In the genomic region with DNA sequence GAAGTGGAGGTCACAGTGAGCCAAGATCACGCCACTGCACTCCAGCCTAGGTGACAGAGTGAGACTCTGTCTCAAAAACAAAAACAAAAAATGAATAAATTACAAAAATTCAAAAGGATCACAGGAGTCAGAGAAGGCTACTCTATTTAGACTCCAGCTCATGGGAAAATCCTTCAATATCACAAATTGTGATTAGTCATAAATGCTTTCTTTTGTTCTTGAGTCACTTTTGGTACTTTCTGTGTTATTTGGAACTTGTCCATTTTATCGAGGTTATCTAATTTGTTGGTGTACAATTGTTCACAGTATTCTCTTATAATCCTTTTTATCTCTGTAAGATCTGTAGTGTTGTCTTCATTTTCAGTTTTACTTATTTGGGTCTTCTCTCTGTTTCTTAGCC, we compare ENCODE assay signal across 24 cellular contexts. TPM values are rescaled to one million over a fixed set of nuclear protein-coding genes. Genes with fewer than 3 reads are reported as not detected.
DNase-seq lines count a peak whose midpoint lies in the region; ATAC-seq and TF ChIP-seq lines count a peak whose summit lies in the region.
"Had no signal": no experiment of that assay in that cellular context is flagged by ENCODE, and none has a peak within 500 bp of the region (broad histone marks: within the 10 kb centered on the region; RNA-seq: fewer than 3 reads in every experiment).

No MANE protein-coding gene starts in this region.

- H3K9me3 ChIP-seq in body of pancreas: no peaks in the 10 kb centered on the region
- H3K9me3 ChIP-seq: BE2C, prostate gland, transverse colon had no signal

- H3K27ac ChIP-seq in ACC112 (ENCODE audit: low read depth, low read length): peak overlapping the region; percentile 24; the same call in 1 of the 2 replicates
- peak overlapping the region in 3 of 4 donors; percentile 23 to 69 (median 48) for H3K27ac ChIP-seq in body of pancreas
- H3K27ac ChIP-seq: A549, heart right ventricle, prostate gland had no signal

- H3K79me2 ChIP-seq in ACC112 (ENCODE audit: control insufficient read depth, insufficient read depth, low read length, unreplicated experiment): no peaks in the 10 kb centered on the region

- H3K4me3 ChIP-seq in ACC112 (ENCODE audit: low read depth, low read length) (no peak overlapping the region), body of pancreas (no peak overlapping the region)
- H3K4me3 ChIP-seq: A549, heart right ventricle, prostate gland, transverse colon had no signal

- no peak for TF ChIP-seq POLR2A in body of pancreas (IDR thresholded peaks at IDR 0.05)

- H3K27me3 ChIP-seq in ACC112 (ENCODE audit: insufficient read depth, low read length): no peaks in the 10 kb centered on the region
- H3K27me3 ChIP-seq in body of pancreas: no peaks in the 10 kb centered on the region
- H3K27me3 ChIP-seq: BE2C, heart right ventricle, transverse colon had no signal

- intact Hi-C loops in body of pancreas (cut with DNase I): no loop called here

- TF ChIP-seq CTCF in body of pancreas (IDR thresholded peaks at IDR 0.05): no peak
- TF ChIP-seq CTCF in omental fat pad (IDR thresholded peaks at IDR 0.05): no peak

- no peak overlapping the region for H2AFZ ChIP-seq in ACC112 (ENCODE audit: low read length, unreplicated experiment)

- ATAC-seq in body of pancreas: no peak
- ATAC-seq in GM21515 (IDR thresholded peaks at IDR 0.05; ENCODE audit: unreplicated experiment): no peak
- ATAC-seq in omental fat pad (ENCODE audit: low FRiP score): no peak
- ATAC-seq: A549, HCT116, heart right ventricle, left colon, Right ventricle myocardium inferior had no signal

- H3K36me3 ChIP-seq in ACC112 (ENCODE audit: insufficient read depth, low read length) (no peaks in the 10 kb centered on the region), body of pancreas (replicated peaks in 1 of 2; ENCODE audit: insufficient read depth in 1 of 2, low read depth in 2 of 2) (peaks cover 0 to 21% of the 10 kb centered on the region in 2 donors)

- 51 to 54% methylated on average over 2 of the region's 2 CpGs for WGBS in body of pancreas, 2 donors

- peak; percentile 58 for DNase-seq in M059J (ENCODE audit: low read depth)
- no peak for DNase-seq in body of pancreas
- peak; percentile 42 to 85 for DNase-seq in lung microvascular endothelial cell (ENCODE audit: low read depth in 2 of 2)
- no peak for DNase-seq in activated naive CD4-positive, alpha-beta T cell treated with anti-CD3 and anti-CD28 coated beads, Interleukin-2, amount 50 U/mL, for 16 hours
- no peak for DNase-seq in omental fat pad (ENCODE audit: low spot score)
- DNase-seq in DMS153 (lab: John Stamatoyannopoulos, UW): no peak
- DNase-seq: activated CD4-positive, alpha-beta T cell treated with anti-CD3 and anti-CD28 coated beads for 4 hours; activated T-cell treated with anti-CD3 and anti-CD28 coated beads for 4 hours; BE2C; GDM1; heart right ventricle; KG1; left colon; mesendoderm; NCI-H1436 treated with DMSO at 0.1 percent for 48 hours; NCI-H2107; NCI-H446; transverse colon had no signal

- H3K4me1 ChIP-seq in ACC112 (ENCODE audit: control insufficient read depth, insufficient read depth, low read length, unreplicated experiment) (peaks cover 4% of the 10 kb centered on the region), body of pancreas (peaks cover 50% of the 10 kb centered on the region)
- H3K4me1 ChIP-seq: BE2C, prostate gland had no signal

RNA-seq across cellular contexts. Expression of a gene that starts 18.9 kb away (rescaled TPM):
- 9.0 and 20.5 TPM in 2 replicates for total RNA-seq in M059J (2014; rRNA removed; shearing (Covaris generic))
- total RNA-seq in body of pancreas: 10 to 100 TPM; 48.8 to 57.3 TPM
- 28.5 and 49.0 TPM in 2 replicates for total RNA-seq in lung microvascular endothelial cell
- 100 to 1,000 TPM; 129 to 365 (median 231) TPM for total RNA-seq in omental fat pad

RNA-seq across cellular contexts. Expression of a gene that starts 56.4 kb away (rescaled TPM):
- total RNA-seq in M059J (2014; rRNA removed; shearing (Covaris generic)): 24.0 and 38.8 TPM in 2 replicates
- total RNA-seq in body of pancreas (10 to 100 TPM; 17.1 to 43.2 TPM), lung microvascular endothelial cell (13.5 and 18.5 TPM in 2 replicates), omental fat pad (10 to 100 TPM; 31.8 to 41.7 (median 37.3) TPM)

Comparison
In these comparisons a context has a peak if more than half of its experiments do, and no peak if none do; other contexts are left out.
1. DNase-seq: peak in M059J (single experiment) and lung microvascular endothelial cell (2 of 2); none in body of pancreas (0 of 4), activated naive CD4-positive, alpha-beta T cell treated with anti-CD3 and anti-CD28 coated beads, Interleukin-2, amount 50 U/mL, for 16 hours (single experiment), omental fat pad (single experiment) and DMS153 (single experiment).